22 cellular contexts compared by ENCODE assay signal in genomic region chr13:110213461-110214074, GRCh38.
DNase-seq lines count a peak whose midpoint lies in the region; ATAC-seq and TF ChIP-seq lines count a peak whose summit lies in the region.
"Had no signal": no experiment of that assay in that cellular context is flagged by ENCODE, and none has a peak within 500 bp of the region (broad histone marks: within the 10 kb centered on the region; RNA-seq: fewer than 3 reads in every experiment).

No MANE protein-coding gene starts in this region.

- H2BK5ac ChIP-seq in mesenchymal stem cell (ENCODE audit: low read depth, low read length, poor library complexity, severe bottlenecking) = no peak overlapping the region

- no peak overlapping the region for H3K27ac Mint-ChIP-seq in natural killer cell
- H3K27ac Mint-ChIP-seq in T-helper 2 cell treated with Interferon-gamma antibody and Interleukin-4, amounts not matched to agents 5 μg/mL and 100 μg/mL, for 36 hours = no peak overlapping the region
- H3K27ac Mint-ChIP-seq: CD8-positive, alpha-beta memory T cell had no signal

- H3K4me3 ChIP-seq in HUES6 (ENCODE audit: low read depth, low read length) (no peak overlapping the region), coronary artery (no peak overlapping the region), mesenchymal stem cell (ENCODE audit: insufficient read depth in 1 of 2, low read depth in 1 of 2, low read length in 2 of 2) (no peak overlapping the region), subcutaneous abdominal adipose tissue (ENCODE audit: low read depth in 1 of 5, low read length in 5 of 5) (no peak overlapping the region), brain microvascular endothelial cell (ENCODE audit: low read depth, low read length) (no peak overlapping the region)

- no peak overlapping the region for H2BK120ac ChIP-seq in mesenchymal stem cell (ENCODE audit: low read depth, low read length)

- peaks cover 22% of the 10 kb centered on the region for H3K36me3 ChIP-seq in HUES6 (ENCODE audit: control insufficient read depth, insufficient read depth, low read length)
- peaks cover 39 to 51% of the 10 kb centered on the region in 2 experiments for H3K36me3 ChIP-seq in mesenchymal stem cell (ENCODE audit: control insufficient read depth in 1 of 2, insufficient read depth in 2 of 2, low read depth in 1 of 2, low read length in 2 of 2)
- peaks cover 18 to 59% (median 51%) of the 10 kb centered on the region in 5 donors for H3K36me3 ChIP-seq in subcutaneous abdominal adipose tissue (ENCODE audit: control insufficient read depth in 5 of 5, insufficient read depth in 5 of 5, low read length in 5 of 5)
- H3K36me3 ChIP-seq in brain microvascular endothelial cell (replicated peaks) = peaks cover 86% of the 10 kb centered on the region

- H3K9me3 ChIP-seq in HUES6 (ENCODE audit: control insufficient read depth, insufficient read depth, low read depth, low read length) = no peaks in the 10 kb centered on the region
- no peaks in the 10 kb centered on the region for H3K9me3 ChIP-seq in mesenchymal stem cell (ENCODE audit: control insufficient read depth, low read length)
- no peaks in the 10 kb centered on the region for H3K9me3 ChIP-seq in subcutaneous abdominal adipose tissue (ENCODE audit: control insufficient read depth in 5 of 5, low read length in 5 of 5)
- H3K9me3 ChIP-seq: SK-N-SH had no signal

- no peaks in the 10 kb centered on the region for H3K27me3 ChIP-seq in HUES6 (ENCODE audit: control insufficient read depth, insufficient read depth, low read length)
- H3K27me3 ChIP-seq in mesenchymal stem cell (ENCODE audit: control insufficient read depth in 1 of 2, insufficient read depth in 1 of 2, low read length in 2 of 2) = no peaks in the 10 kb centered on the region
- no peaks in the 10 kb centered on the region for H3K27me3 ChIP-seq in subcutaneous abdominal adipose tissue (ENCODE audit: control insufficient read depth in 5 of 5, insufficient read depth in 4 of 5, low read length in 5 of 5)
- H3K27me3 ChIP-seq in brain microvascular endothelial cell (replicated peaks) = no peaks in the 10 kb centered on the region

- peaks cover 3 to 19% of the 10 kb centered on the region in 2 donors for H3K27me3 Mint-ChIP-seq in natural killer cell (ENCODE audit: low read depth in 2 of 2)
- peaks cover 4% of the 10 kb centered on the region for H3K27me3 Mint-ChIP-seq in T-helper 2 cell treated with Interferon-gamma antibody and Interleukin-4, amounts not matched to agents 5 μg/mL and 100 μg/mL, for 36 hours (ENCODE audit: low read depth)

- H4K8ac ChIP-seq in mesenchymal stem cell (ENCODE audit: low read length) = peak overlapping the region; percentile 82

- H3K4me2 ChIP-seq in mesenchymal stem cell (ENCODE audit: low read length, poor library complexity, severe bottlenecking) = no peak overlapping the region
- H3K4me2 ChIP-seq: SK-N-SH had no signal

- H2BK12ac ChIP-seq in mesenchymal stem cell (ENCODE audit: low read length in 2 of 2) = peak overlapping the region in 1 of 2 experiments; percentile 51

- H3K18ac ChIP-seq in mesenchymal stem cell (ENCODE audit: low read depth in 1 of 2, low read length in 2 of 2) = peak overlapping the region; percentile 30 to 46

- no peaks in the 10 kb centered on the region for H3K4me1 Mint-ChIP-seq in natural killer cell
- no peaks in the 10 kb centered on the region for H3K4me1 Mint-ChIP-seq in T-helper 2 cell treated with Interferon-gamma antibody and Interleukin-4, amounts not matched to agents 5 μg/mL and 100 μg/mL, for 36 hours (ENCODE audit: low read depth)
- H3K4me1 Mint-ChIP-seq: CD8-positive, alpha-beta memory T cell had no signal

- WGBS in mesenchymal stem cell = 96% methylated on average over 13 of the region's 13 CpGs

- ATAC-seq in natural killer cell = no peak
- ATAC-seq: HepG2, PC-3 had no signal

- no peak overlapping the region for H3K27ac ChIP-seq in HUES6 (ENCODE audit: low read depth, low read length)
- peak overlapping the region; percentile 90 to 91 for H3K27ac ChIP-seq in coronary artery
- H3K27ac ChIP-seq in mesenchymal stem cell (ENCODE audit: low read length, poor library complexity, severe bottlenecking) = no peak overlapping the region
- H3K27ac ChIP-seq in subcutaneous abdominal adipose tissue (ENCODE audit: low read depth, low read length) = peak overlapping the region; percentile 95
- no peak overlapping the region for H3K27ac ChIP-seq in brain microvascular endothelial cell

- no peak overlapping the region for H2BK15ac ChIP-seq in mesenchymal stem cell (ENCODE audit: low read depth, poor library complexity, severe bottlenecking)

- TF ChIP-seq CTCF in coronary artery (IDR thresholded peaks at IDR 0.05) (no peak), natural killer cell (IDR thresholded peaks at IDR 0.05) (no peak), brain microvascular endothelial cell (IDR thresholded peaks at IDR 0.05; ENCODE audit: low read depth, low read length, missing control alignments) (no peak)

- peak overlapping the region; percentile 84 for H4K91ac ChIP-seq in mesenchymal stem cell (ENCODE audit: low read length)

- intact Hi-C loops in natural killer cell (cut with micrococcal nuclease) = no loop called here

- in situ Hi-C loops in brain microvascular endothelial cell (cut with HindIII; ENCODE audit: low pct_ligation_motif_present, low sequenced_read_pairs) = no loop called here

- H3K23ac ChIP-seq in mesenchymal stem cell (ENCODE audit: low read length in 2 of 2) = no peak overlapping the region

- peak overlapping the region; percentile 14 for H3K9ac ChIP-seq in HUES6 (ENCODE audit: low read length)
- H3K9ac ChIP-seq in mesenchymal stem cell (ENCODE audit: low read length) = no peak overlapping the region
- H3K9ac ChIP-seq in subcutaneous abdominal adipose tissue (ENCODE audit: low read length in 5 of 5) = peak overlapping the region in 1 of 5 donors; percentile 26
- H3K9ac ChIP-seq: SK-N-SH had no signal

- H3K14ac ChIP-seq in mesenchymal stem cell (ENCODE audit: low read length in 2 of 2) = peak overlapping the region in 1 of 2 experiments; percentile 87

- H3K79me1 ChIP-seq in mesenchymal stem cell (replicated peaks; ENCODE audit: low read length, poor library complexity, severe bottlenecking) = peaks cover 32% of the 10 kb centered on the region

- no peaks in the 10 kb centered on the region for H3K36me3 Mint-ChIP-seq in natural killer cell
- no peaks in the 10 kb centered on the region for H3K36me3 Mint-ChIP-seq in T-helper 2 cell treated with Interferon-gamma antibody and Interleukin-4, amounts not matched to agents 5 μg/mL and 100 μg/mL, for 36 hours (ENCODE audit: low read depth)
- H3K36me3 Mint-ChIP-seq: CD8-positive, alpha-beta memory T cell had no signal

- no peak for DNase-seq in coronary artery (ENCODE audit: low spot score)
- DNase-seq in mesenchymal stem cell = no peak
- DNase-seq in natural killer cell = no peak
- no peak for DNase-seq in T-helper 2 cell treated with Interferon-gamma antibody and Interleukin-4, amounts not matched to agents 5 μg/mL and 100 μg/mL, for 36 hours (ENCODE audit: low spot score)
- no peak for DNase-seq in brain microvascular endothelial cell
- DNase-seq: C1 segment of cervical spinal cord; CD8-positive, alpha-beta memory T cell; DMS79; H7; KG1; NCI-H1417 treated with DMSO at 0.1 percent for 48 hours; NCI-H1930; NCI-H226; NCI-H524; NCI-H82; PC-3; RPMI8226; SHP77 treated with DMSO at 0.1 percent for 48 hours; SK-N-SH had no signal

- H3K4me1 ChIP-seq in HUES6 (ENCODE audit: control insufficient read depth, insufficient read depth, low read length) = 0 out of 2 replicates have a peak, but pooled peaks cover 6% of the 10 kb centered on the region
- H3K4me1 ChIP-seq in mesenchymal stem cell (ENCODE audit: control insufficient read depth, insufficient read depth, low read depth, low read length) = peaks cover 12% of the 10 kb centered on the region
- H3K4me1 ChIP-seq in subcutaneous abdominal adipose tissue (ENCODE audit: control insufficient read depth in 5 of 5, insufficient read depth in 5 of 5, low read length in 5 of 5) = peaks cover 12 to 47% (median 34%) of the 10 kb centered on the region in 5 donors

- no peak overlapping the region for H2AK5ac ChIP-seq in mesenchymal stem cell (ENCODE audit: low read length, severe bottlenecking)

- H3K4ac ChIP-seq in mesenchymal stem cell (ENCODE audit: low read depth in 1 of 2, low read length in 2 of 2) = no peak overlapping the region

- no peak overlapping the region for H3K4me3 Mint-ChIP-seq in natural killer cell
- H3K4me3 Mint-ChIP-seq in T-helper 2 cell treated with Interferon-gamma antibody and Interleukin-4, amounts not matched to agents 5 μg/mL and 100 μg/mL, for 36 hours = no peak overlapping the region
- H3K4me3 Mint-ChIP-seq: CD8-positive, alpha-beta memory T cell had no signal

- no peak overlapping the region for H2AFZ ChIP-seq in mesenchymal stem cell (ENCODE audit: low read depth, low read length)

- H3K9me3 Mint-ChIP-seq in natural killer cell = no peaks in the 10 kb centered on the region
- no peaks in the 10 kb centered on the region for H3K9me3 Mint-ChIP-seq in T-helper 2 cell treated with Interferon-gamma antibody and Interleukin-4, amounts not matched to agents 5 μg/mL and 100 μg/mL, for 36 hours
- H3K9me3 Mint-ChIP-seq: CD8-positive, alpha-beta memory T cell had no signal

Comparison
In these comparisons a context has a peak if more than half of its experiments do, and no peak if none do; other contexts are left out.
1. H3K27ac ChIP-seq: peak in coronary artery (2 of 2) and subcutaneous abdominal adipose tissue (single experiment); none in HUES6 (single experiment), mesenchymal stem cell (single experiment) and brain microvascular endothelial cell (single experiment).